Comparison of ENCODE assay signal across 37 cellular contexts in the genomic region with DNA sequence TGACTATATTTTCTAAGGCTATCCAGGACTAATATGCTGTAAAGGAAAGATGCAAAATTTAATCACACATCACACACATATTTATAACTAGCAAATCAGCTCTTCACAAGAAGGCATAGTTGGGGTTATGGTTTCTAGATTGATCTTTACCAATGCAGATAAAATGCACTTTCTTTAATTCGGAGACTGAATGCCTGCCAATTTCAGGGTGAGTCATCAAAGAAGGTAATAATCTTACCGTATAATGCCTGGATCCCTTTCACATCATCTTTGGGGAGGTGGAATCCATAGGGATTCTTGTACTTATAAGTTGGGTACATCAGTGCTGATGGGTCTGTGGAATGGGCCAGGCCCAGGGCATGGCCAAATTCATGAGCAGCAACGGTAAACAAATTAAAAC. TPM values are rescaled to one million over a fixed set of nuclear protein-coding genes. Genes with fewer than 3 reads are reported as not detected.
"Had no signal": no experiment of that assay in that cellular context is flagged by ENCODE, and none has a peak within 500 bp of the region (broad histone marks: within the 10 kb centered on the region; RNA-seq: fewer than 3 reads in every experiment).

No MANE protein-coding gene starts in this region.

- ATAC-seq: activated CD8-positive, alpha-beta T cell treated with anti-CD3 and anti-CD28 coated beads for 36 hours; activated T-cell treated with anti-CD3 and anti-CD28 coated beads, Interleukin-2, amount 50 U/mL, for 72 hours; activated T-helper 17 cell treated with anti-CD3 and anti-CD28 coated beads, Interleukin-2, amount 50 U/mL, for 72 hours; Right ventricle myocardium inferior had no signal

- H3K27ac Mint-ChIP-seq: activated CD8-positive, alpha-beta T cell treated with anti-CD3 and anti-CD28 coated beads for 36 hours; activated naive CD4-positive, alpha-beta T cell treated with anti-CD3 and anti-CD28 coated beads, Interleukin-2, amount 50 U/mL, for 24 hours; activated naive CD8-positive, alpha-beta T cell treated with anti-CD3 and anti-CD28 coated beads, Interleukin-2, amount 10 ng/mL, durations not matched to agents 7 days and 5 days; activated T-cell treated with anti-CD3 and anti-CD28 coated beads, Interleukin-2, amount 50 U/mL, for 72 hours; activated T-helper 17 cell treated with anti-CD3 and anti-CD28 coated beads, Interleukin-2, amount 50 U/mL, for 72 hours; brain had no signal

- H3K27me3 Mint-ChIP-seq: activated CD8-positive, alpha-beta T cell treated with anti-CD3 and anti-CD28 coated beads for 36 hours; activated naive CD8-positive, alpha-beta T cell treated with anti-CD3 and anti-CD28 coated beads, Interleukin-2, amount 10 ng/mL, durations not matched to agents 7 days and 5 days had no signal

- H3K27ac ChIP-seq: ascending aorta, RWPE1, WERI-Rb-1 had no signal

- H3K4me3 Mint-ChIP-seq: activated CD8-positive, alpha-beta T cell treated with anti-CD3 and anti-CD28 coated beads for 36 hours; activated naive CD4-positive, alpha-beta T cell treated with anti-CD3 and anti-CD28 coated beads, Interleukin-2, amount 50 U/mL, for 24 hours; activated naive CD8-positive, alpha-beta T cell treated with anti-CD3 and anti-CD28 coated beads, Interleukin-2, amount 10 ng/mL, durations not matched to agents 7 days and 5 days; activated T-cell treated with anti-CD3 and anti-CD28 coated beads, Interleukin-2, amount 50 U/mL, for 72 hours; activated T-helper 17 cell treated with anti-CD3 and anti-CD28 coated beads, Interleukin-2, amount 50 U/mL, for 72 hours; brain had no signal

- H3K4me1 Mint-ChIP-seq: activated naive CD4-positive, alpha-beta T cell treated with anti-CD3 and anti-CD28 coated beads, Interleukin-2, amount 50 U/mL, for 24 hours had no signal

- H3K4me1 ChIP-seq: ascending aorta had no signal

- DNase-seq: activated CD4-positive, alpha-beta T cell treated with anti-CD3 and anti-CD28 coated beads for 1 hour; activated CD4-positive, alpha-beta T cell treated with anti-CD3 and anti-CD28 coated beads for 48 hours; activated CD4-positive, alpha-beta T cell treated with anti-CD3 and anti-CD28 coated beads, Interleukin-2, amount 50 U/mL, for 4 hours; activated CD4-positive, CD25-positive, alpha-beta regulatory T cell; activated CD8-positive, alpha-beta T cell treated with anti-CD3 and anti-CD28 coated beads for 36 hours; activated gamma-delta T cell; activated naive CD4-positive, alpha-beta T cell treated with Interleukin-2 at 50 U/mL for 16 hours; activated naive CD8-positive, alpha-beta T cell treated with anti-CD3 and anti-CD28 coated beads, Interleukin-2, amount 10 ng/mL, durations not matched to agents 7 days and 5 days; activated T-cell treated with anti-CD3 and anti-CD28 coated beads, Interleukin-2, amount 50 U/mL, for 1 hour; activated T-cell treated with anti-CD3 and anti-CD28 coated beads, Interleukin-2, amount 50 U/mL, for 72 hours; amygdala; central memory CD4-positive, alpha-beta T cell; Kasumi-1; KG1; NCI-H1105 treated with DMSO at 0.1 percent for 48 hours; NCI-H1436; NCI-H1694 treated with DMSO at 0.1 percent for 48 hours; NCI-H2029; NCI-H345; NCI-H524 treated with DMSO at 0.1 percent for 48 hours; SIG-M5; T1000; WERI-Rb-1 had no signal

- H3K4me3 ChIP-seq: ascending aorta had no signal

- H3K36me3 Mint-ChIP-seq: activated naive CD8-positive, alpha-beta T cell treated with anti-CD3 and anti-CD28 coated beads, Interleukin-2, amount 10 ng/mL, durations not matched to agents 7 days and 5 days; brain had no signal

- FAIRE-seq: RCC 7860 had no signal

- H3K9me3 ChIP-seq: ascending aorta had no signal

- H3K9me3 Mint-ChIP-seq: activated CD8-positive, alpha-beta T cell treated with anti-CD3 and anti-CD28 coated beads for 36 hours; activated naive CD4-positive, alpha-beta T cell treated with anti-CD3 and anti-CD28 coated beads, Interleukin-2, amount 50 U/mL, for 24 hours; activated naive CD8-positive, alpha-beta T cell treated with anti-CD3 and anti-CD28 coated beads, Interleukin-2, amount 10 ng/mL, durations not matched to agents 7 days and 5 days; activated T-cell treated with anti-CD3 and anti-CD28 coated beads, Interleukin-2, amount 50 U/mL, for 72 hours; activated T-helper 17 cell treated with anti-CD3 and anti-CD28 coated beads, Interleukin-2, amount 50 U/mL, for 72 hours; brain had no signal

- H3K27me3 ChIP-seq: ascending aorta had no signal

- H3K36me3 ChIP-seq: ascending aorta, WERI-Rb-1 had no signal

RNA-seq across cellular contexts. Expression of a gene that starts 16.4 kb away (rescaled TPM):
- total RNA-seq: activated CD8-positive, alpha-beta memory T cell treated with anti-CD3 and anti-CD28 coated beads for 36 hours; activated CD8-positive, alpha-beta T cell treated with anti-CD3 and anti-CD28 coated beads for 36 hours; activated naive CD8-positive, alpha-beta T cell treated with anti-CD3 and anti-CD28 coated beads, Interleukin-2, amount 10 ng/mL, durations not matched to agents 7 days and 5 days; activated T-cell treated with anti-CD3 and anti-CD28 coated beads, Interleukin-2, amount 50 U/mL, for 72 hours; activated T-helper 17 cell treated with anti-CD3 and anti-CD28 coated beads, Interleukin-2, amount 50 U/mL, for 72 hours; ascending aorta; cerebellum; NCI-H460; Right ventricle myocardium inferior; SK-MEL-5; T-helper 1 cell treated with Interleukin-12 subunit alpha and Interleukin-12 subunit beta and Interleukin-4 antibody, amounts not matched to agents 30 ng/mL and 1 ng/mL, for 36 hours; T-helper 2 cell treated with Interferon-gamma antibody and Interleukin-4, amounts not matched to agents 100 ng/mL and 5 ng/mL, for 36 hours had no signal
- polyA plus RNA-seq: adipose tissue had no signal
